8 cellular contexts compared by ENCODE assay signal in genomic region chr1:27659497-27660299, GRCh38. TPM values are rescaled to one million over a fixed set of nuclear protein-coding genes. Genes with fewer than 3 reads are reported as not detected.
A peak's percentile ranks its signal among the peaks of the same experiment; 100 is the strongest.
DNase-seq lines count a peak whose midpoint lies in the region; ATAC-seq and TF ChIP-seq lines count a peak whose summit lies in the region.

No MANE protein-coding gene starts in this region.

- no peaks in the 10 kb centered on the region for H3K79me2 ChIP-seq in HCT116 (ENCODE audit: insufficient read depth, low read length)

- H3K4me3 ChIP-seq in HCT116 (replicated peaks in 1 of 2; ENCODE audit: low read depth in 1 of 2, low read length in 2 of 2) = peak overlapping the region; percentile 58
- H3K4me3 ChIP-seq in adipocyte (ENCODE audit: low read length) = peak overlapping the region; percentile 71
- peak overlapping the region; percentile 24 to 79 (median 60) for H3K4me3 ChIP-seq in heart left ventricle

- peak; percentile 61 for DNase-seq in GF-D8 (lab: John Stamatoyannopoulos, UW)
- peak; percentile 54 for DNase-seq in HCT116 (ENCODE audit: low read depth, low spot score)
- DNase-seq in MV-4-11 (lab: John Stamatoyannopoulos, UW) = peak; percentile 80
- DNase-seq in T follicular helper cell (ENCODE audit: low read depth) = peak; percentile 78
- DNase-seq in adipocyte (ENCODE audit: low read depth) = peak; percentile 96
- DNase-seq in heart left ventricle = peak; percentile 94 to 98 (median 96)
- DNase-seq in posterior cingulate gyrus = peak; percentile 51 to 97 (median 79)
- peak; percentile 89 for DNase-seq in type B pancreatic cell (ENCODE audit: extremely low spot score, unreplicated experiment)

- RAD21 ChIA-PET in HCT116 (lab: Charles Lee; ENCODE audit: low non-redundant PET in 1 of 2, low total read pairs in 2 of 2, uncharacterized antibody in 2 of 2, unreplicated experiment in 2 of 2) = interaction anchor here in 1 of 2 experiments (1.0 kb wide), 1 partner anchor 103 kb away, joined by 3 read pairs; no protein-coding TSS in a partner anchor

- H3K4me1 ChIP-seq in HCT116 (ENCODE audit: control insufficient read depth in 1 of 2, insufficient read depth in 2 of 2, low read length in 2 of 2) (peaks cover 21 to 62% of the 10 kb centered on the region in 2 experiments), adipocyte (ENCODE audit: control insufficient read depth, insufficient read depth, low read length) (peaks cover 51% of the 10 kb centered on the region), heart left ventricle (peaks cover 16 to 71% (median 50%) of the 10 kb centered on the region in 12 donors)

- ATAC-seq in HCT116 (peak; percentile 87), heart left ventricle (peak; percentile 68 to 89 (median 82))

- CTCF ChIA-PET in HCT116 (lab: Charles Lee) = interaction anchor here (0.8 to 1.5 kb wide), 2 partner anchors 53 to 103 kb away, joined by 3 read pairs; no protein-coding TSS in a partner anchor

- TF ChIP-seq CTCF in HCT116 (IDR thresholded peaks at IDR 0.05 in 2 of 3, conservative IDR thresholded peaks at IDR 0.05 in 1 of 3; ENCODE audit: borderline replicate concordance in 1 of 3, insufficient read depth in 1 of 3, low read depth in 2 of 3, low read length in 2 of 3) (no peak), heart left ventricle (IDR thresholded peaks at IDR 0.05) (no peak), type B pancreatic cell (conservative IDR thresholded peaks at IDR 0.05) (no peak)

- no peaks in the 10 kb centered on the region for H3K27me3 ChIP-seq in HCT116 (ENCODE audit: insufficient read depth, low read length)
- no peaks in the 10 kb centered on the region for H3K27me3 ChIP-seq in adipocyte (replicated peaks; ENCODE audit: control insufficient read depth, insufficient read depth, low read length)
- no peaks in the 10 kb centered on the region for H3K27me3 ChIP-seq in heart left ventricle

- 5 to 14% (median 10%) methylated on average over 37 to 78 of the region's 78 CpGs for WGBS in heart left ventricle, 4 donors

- H3K9me3 Mint-ChIP-seq in type B pancreatic cell = no peaks in the 10 kb centered on the region

- POLR2A ChIA-PET in HCT116 (lab: Charles Lee) = no interaction called here

- no peaks in the 10 kb centered on the region for H3K9me2 ChIP-seq in HCT116 (ENCODE audit: insufficient read depth)

- peak overlapping the region; percentile 88 for H3K4me3 Mint-ChIP-seq in type B pancreatic cell

- TF ChIP-seq RAD21 in HCT116 (IDR thresholded peaks at IDR 0.05; ENCODE audit: low read depth) = no peak

- no peaks in the 10 kb centered on the region for H3K36me3 ChIP-seq in HCT116 (ENCODE audit: control insufficient read depth in 1 of 2, insufficient read depth in 2 of 2, low read length in 2 of 2)
- H3K36me3 ChIP-seq in adipocyte (ENCODE audit: control insufficient read depth, insufficient read depth, low read length, severe bottlenecking) = no peaks in the 10 kb centered on the region
- H3K36me3 ChIP-seq in heart left ventricle = no peaks in the 10 kb centered on the region

- peak overlapping the region; percentile 93 for H3K27ac Mint-ChIP-seq in type B pancreatic cell

- H3K36me3 Mint-ChIP-seq in type B pancreatic cell = no peaks in the 10 kb centered on the region

- H3K9ac ChIP-seq in HCT116 (ENCODE audit: low read length) (peak overlapping the region; percentile 70), adipocyte (ENCODE audit: low read length) (peak overlapping the region; percentile 84)

- TF ChIP-seq POLR2A in HCT116 (IDR thresholded peaks at IDR 0.05; ENCODE audit: borderline replicate concordance, extremely low read depth, insufficient read depth, insufficient read length) (no peak), heart left ventricle (IDR thresholded peaks at IDR 0.05) (peak in 1 of 2 donors; percentile 55)

- H3K4me1 Mint-ChIP-seq in type B pancreatic cell (ENCODE audit: unreplicated experiment) = peaks cover 36% of the 10 kb centered on the region

- H3K27me3 Mint-ChIP-seq in type B pancreatic cell = no peaks in the 10 kb centered on the region

- no peaks in the 10 kb centered on the region for H3K9me3 ChIP-seq in HCT116 (ENCODE audit: control insufficient read depth in 1 of 2, insufficient read depth in 1 of 2, low read depth in 1 of 2, low read length in 2 of 2)
- no peaks in the 10 kb centered on the region for H3K9me3 ChIP-seq in adipocyte (ENCODE audit: control insufficient read depth, low read length)
- no peaks in the 10 kb centered on the region for H3K9me3 ChIP-seq in heart left ventricle

- peak overlapping the region; percentile 96 for H2AFZ ChIP-seq in HCT116 (ENCODE audit: low read depth, low read length, poor library complexity, severe bottlenecking)

- H3K27ac ChIP-seq in HCT116 (ENCODE audit: low read depth, low read length) (peak overlapping the region; percentile 72), heart left ventricle (peak overlapping the region; percentile 90 to 99 (median 96))

- H3K4me2 ChIP-seq in HCT116 (ENCODE audit: low read length) = peak overlapping the region; percentile 88

- intact Hi-C loops in HCT116 (cut with micrococcal nuclease) = loop anchor here (5.0 kb wide), 3 partner anchors 242 to 347 kb away; no protein-coding TSS in a partner anchor
- intact Hi-C loops in heart left ventricle (cut with DNase I) = loop anchor here (1.0 to 10.0 kb wide), 12 partner anchors 51 to 365 kb away; partner anchors contain the start of gene GPR3 (in 6 of the 10)
- intact Hi-C loops in posterior cingulate gyrus (cut with DNase I) = loop anchor here (10.0 kb wide), 1 partner anchor 265 kb away; the partner anchor contains the start of gene GPR3

- TSS peak; percentile 86 for BruUV-seq in HCT116 (replicated peaks; lab: Mats Ljungman, UMichigan)

- H4K20me1 ChIP-seq in HCT116 (ENCODE audit: insufficient read depth) = no peaks in the 10 kb centered on the region

TF ChIP-seq in HCT116, 20 proteins besides CTCF, POLR2A, EP300 and RAD21:
- no peak; the same call in 1 of the 2 replicates for TF ChIP-seq ZFX (IDR thresholded peaks at IDR 0.05)
- TF ChIP-seq SP1 (IDR thresholded peaks at IDR 0.05; ENCODE audit: low read depth) = peak; percentile 47; the same call in 1 of the 2 replicates
- TF ChIP-seq POLR2AphosphoS5 (IDR thresholded peaks at IDR 0.05; ENCODE audit: low read depth, low read length) = peak; percentile 77

RNA-seq across cellular contexts. Expression of gene IFI6, which starts 12.3 kb away (rescaled TPM):
- total RNA-seq in HCT116 (2021; ENCODE audit: unreplicated experiment) = 14.8 TPM
- polyA plus RNA-seq in HCT116 (2012) = 10.0 and 22.0 TPM in 2 replicates
- 100 to 1,000 TPM in 1 of 9 donors, 10 to 100 TPM in 8; 18.3 to 140 (median 70.2) TPM for total RNA-seq in heart left ventricle
- polyA plus RNA-seq in heart left ventricle = 10 to 100 TPM; 44.5 to 61.9 TPM
- 62.2 and 136 TPM in 2 replicates for total RNA-seq in type B pancreatic cell (ENCODE audit: low replicate concordance)

RNA-seq across cellular contexts. Expression of gene FGR, which starts 24.7 kb away (rescaled TPM):
- total RNA-seq in HCT116 (2021; ENCODE audit: unreplicated experiment) (not detected), heart left ventricle (10 to 100 TPM in 3 of 9 donors, 1 to 10 TPM in 6; 1.1 to 25.9 (median 3.3) TPM), type B pancreatic cell (ENCODE audit: low replicate concordance) (not detected in 2 replicates)
- 0.04 TPM in 1 of 2 replicates, not detected in the other for polyA plus RNA-seq in HCT116 (2012)
- polyA plus RNA-seq in heart left ventricle = 1 to 10 TPM; 2.8 to 7.2 TPM

RNA-seq across cellular contexts. Expression of gene AHDC1, which starts 55.8 kb away (rescaled TPM):
- 33.7 TPM for total RNA-seq in HCT116 (2021; ENCODE audit: unreplicated experiment)
- 26.1 and 30.5 TPM in 2 replicates for polyA plus RNA-seq in HCT116 (2012)
- 10 to 100 TPM; 29.2 to 50.2 (median 42.1) TPM for total RNA-seq in heart left ventricle
- 10 to 100 TPM; 25.8 to 48.4 TPM for polyA plus RNA-seq in heart left ventricle
- total RNA-seq in type B pancreatic cell (ENCODE audit: low replicate concordance) = 49.3 and 61.0 TPM in 2 replicates

Comparison
In these comparisons a context has a peak if more than half of its experiments do, and no peak if none do; other contexts are left out.
1. Peak in every context shown above with its lines: DNase-seq, ATAC-seq, H3K4me3 ChIP-seq and H3K27ac ChIP-seq.